In genomic region chr1:44651069-44651468, GRCh38 we compare ENCODE assay signal across 20 cellular contexts. TPM values are rescaled to one million over a fixed set of nuclear protein-coding genes. Genes with fewer than 3 reads are reported as not detected.
"Had no signal": no experiment of that assay in that cellular context is flagged by ENCODE, and none has a peak within 500 bp of the region (broad histone marks: within the 10 kb centered on the region; RNA-seq: fewer than 3 reads in every experiment).

No MANE protein-coding gene starts in this region.

- H3K27me3 ChIP-seq: brain microvascular endothelial cell, gastroesophageal sphincter, heart right ventricle, transverse colon, vagina had no signal

- H3K4me1 ChIP-seq: lower lobe of right lung, vagina had no signal

- H3K4me3 ChIP-seq: gastroesophageal sphincter, heart right ventricle, lower lobe of right lung, transverse colon, vagina had no signal

- H3K4me3 Mint-ChIP-seq: activated CD8-positive, alpha-beta T cell treated with anti-CD3 and anti-CD28 coated beads for 36 hours; activated naive CD8-positive, alpha-beta T cell; activated T-cell treated with anti-CD3 and anti-CD28 coated beads, Interleukin-2, amount 50 U/mL, for 4 hours; dendritic cell treated with granulocyte-macrophage colony-stimulating factor and Interleukin-4, amounts not matched to agents 40 ng/mL and 50 ng/mL, for 4 days; effector memory CD8-positive, alpha-beta T cell; neural crest cell; stimulated activated memory B cell treated with anti-CD40 and anti-IgM and Interleukin-4, amounts not matched to agents 10 μg/mL and 1 μg/mL and 100 μg/mL, for 72 hours; T-helper 1 cell treated with Interleukin-12 subunit alpha and Interleukin-12 subunit beta and Interleukin-4 antibody, amounts not matched to agents 30 μg/mL and 1 μg/mL, for 36 hours; WTC11 had no signal

- ATAC-seq: activated CD8-positive, alpha-beta T cell treated with anti-CD3 and anti-CD28 coated beads for 36 hours; activated T-cell treated with anti-CD3 and anti-CD28 coated beads, Interleukin-2, amount 50 U/mL, for 4 hours; effector memory CD8-positive, alpha-beta T cell; gastroesophageal sphincter; lower lobe of right lung; stimulated activated memory B cell treated with anti-CD40 and anti-IgM and Interleukin-4, amounts not matched to agents 10 μg/mL and 1 μg/mL and 100 μg/mL, for 72 hours had no signal

- H3K9me3 ChIP-seq: gastroesophageal sphincter, heart right ventricle, lower lobe of right lung, transverse colon, vagina had no signal

- H3K27ac Mint-ChIP-seq: activated CD8-positive, alpha-beta T cell treated with anti-CD3 and anti-CD28 coated beads for 36 hours; activated naive CD8-positive, alpha-beta T cell; dendritic cell treated with granulocyte-macrophage colony-stimulating factor and Interleukin-4, amounts not matched to agents 40 ng/mL and 50 ng/mL, for 4 days; stimulated activated memory B cell treated with anti-CD40 and anti-IgM and Interleukin-4, amounts not matched to agents 10 μg/mL and 1 μg/mL and 100 μg/mL, for 72 hours; T-helper 1 cell treated with Interleukin-12 subunit alpha and Interleukin-12 subunit beta and Interleukin-4 antibody, amounts not matched to agents 30 μg/mL and 1 μg/mL, for 36 hours had no signal

- H3K36me3 Mint-ChIP-seq: activated naive CD8-positive, alpha-beta T cell had no signal

- DNase-seq: activated CD4-positive, alpha-beta T cell treated with anti-CD3 and anti-CD28 coated beads for 48 hours; activated CD8-positive, alpha-beta T cell treated with anti-CD3 and anti-CD28 coated beads for 36 hours; activated gamma-delta T cell; activated T-cell treated with anti-CD3 and anti-CD28 coated beads, Interleukin-2, amount 50 U/mL, for 4 hours; brain microvascular endothelial cell; effector memory CD8-positive, alpha-beta T cell; left cardiac atrium; lower lobe of right lung; transverse colon had no signal

- H3K27me3 Mint-ChIP-seq: activated CD8-positive, alpha-beta T cell treated with anti-CD3 and anti-CD28 coated beads for 36 hours; activated naive CD8-positive, alpha-beta T cell; dendritic cell treated with granulocyte-macrophage colony-stimulating factor and Interleukin-4, amounts not matched to agents 40 ng/mL and 50 ng/mL, for 4 days; effector memory CD8-positive, alpha-beta T cell; stimulated activated memory B cell treated with anti-CD40 and anti-IgM and Interleukin-4, amounts not matched to agents 10 μg/mL and 1 μg/mL and 100 μg/mL, for 72 hours had no signal

- H3K27ac ChIP-seq: brain microvascular endothelial cell, lower lobe of right lung, vagina had no signal

RNA-seq across cellular contexts. Expression of gene ARMH1, which starts 23.4 kb away (rescaled TPM):
- total RNA-seq: epithelial cell of proximal tubule, pulmonary artery endothelial cell, vagina had no signal
